22 cellular contexts compared by ENCODE assay signal in the genomic region with DNA sequence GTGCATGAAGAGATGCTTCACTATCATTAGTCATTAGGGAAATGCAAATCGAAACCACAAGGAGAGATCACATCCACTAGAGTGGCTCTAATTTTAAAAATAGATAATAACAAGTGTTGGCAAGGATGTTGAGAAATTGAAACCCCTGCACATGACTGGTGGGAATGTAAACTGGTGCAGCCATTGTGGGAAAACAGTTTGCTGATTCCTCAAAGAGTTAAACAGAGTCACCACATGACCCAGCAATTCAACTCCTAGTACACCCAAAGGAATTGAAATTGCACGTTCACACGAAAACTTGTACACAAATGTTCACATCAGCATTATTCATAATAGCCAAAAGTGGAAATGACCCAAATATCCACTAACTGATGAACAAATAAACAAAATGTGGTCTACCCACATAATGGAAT.
A peak's percentile ranks its signal among the peaks of the same experiment; 100 is the strongest.
DNase-seq lines count a peak whose midpoint lies in the region; ATAC-seq and TF ChIP-seq lines count a peak whose summit lies in the region.
"Had no signal": no experiment of that assay in that cellular context is flagged by ENCODE, and none has a peak within 500 bp of the region (broad histone marks: within the 10 kb centered on the region; RNA-seq: fewer than 3 reads in every experiment).

No MANE protein-coding gene starts in this region.

- H3K79me2 ChIP-seq in MM.1S (ENCODE audit: low read length) = peaks cover 78% of the 10 kb centered on the region

- ATAC-seq in activated naive CD8-positive, alpha-beta T cell treated with anti-CD3 and anti-CD28 coated beads, Interleukin-2, amount 10 ng/mL, durations not matched to agents 7 days and 5 days (ENCODE audit: low read depth) = no peak
- peak; percentile 58 for ATAC-seq in activated T-helper 17 cell treated with anti-CD3 and anti-CD28 coated beads, Interleukin-2, amount 50 U/mL, for 72 hours (replicated peaks)
- ATAC-seq in stimulated activated effector memory CD8-positive, alpha-beta T cell treated with anti-CD3 and anti-CD28 coated beads, Interleukin-12 subunit alpha, Interleukin-12 subunit beta, amount 100 ng/mL, for 72 hours = peak; percentile 48
- no peak for ATAC-seq in left lung
- ATAC-seq: heart left ventricle had no signal

- peaks cover 60% of the 10 kb centered on the region for H3K4me1 ChIP-seq in MM.1S (ENCODE audit: low read length)
- peaks cover 0 to 37% of the 10 kb centered on the region in 2 donors for H3K4me1 ChIP-seq in left lung
- H3K4me1 ChIP-seq: SJSA1 had no signal

- no peaks in the 10 kb centered on the region for H3K9me3 ChIP-seq in MM.1S (replicated peaks; ENCODE audit: insufficient read depth, low read length)
- no peaks in the 10 kb centered on the region for H3K9me3 ChIP-seq in left lung
- H3K9me3 ChIP-seq: heart left ventricle, Peyer's patch, upper lobe of left lung had no signal

- H3K27me3 ChIP-seq in MM.1S (replicated peaks; ENCODE audit: insufficient read depth, low read length) (no peaks in the 10 kb centered on the region), left lung (no peaks in the 10 kb centered on the region)
- H3K27me3 ChIP-seq: heart left ventricle, neural progenitor cell, Peyer's patch, SJSA1, upper lobe of left lung had no signal

- H3K27me3 Mint-ChIP-seq in activated naive CD8-positive, alpha-beta T cell treated with anti-CD3 and anti-CD28 coated beads, Interleukin-2, amount 10 ng/mL, durations not matched to agents 7 days and 5 days = no peaks in the 10 kb centered on the region
- H3K27me3 Mint-ChIP-seq in activated naive CD8-positive, alpha-beta T cell treated with anti-CD3 and anti-CD28 coated beads for 36 hours = no peaks in the 10 kb centered on the region
- H3K27me3 Mint-ChIP-seq in activated T-helper 17 cell treated with anti-CD3 and anti-CD28 coated beads, Interleukin-2, amount 50 U/mL, for 72 hours = no peaks in the 10 kb centered on the region

- H3K4me3 Mint-ChIP-seq in activated naive CD8-positive, alpha-beta T cell treated with anti-CD3 and anti-CD28 coated beads, Interleukin-2, amount 10 ng/mL, durations not matched to agents 7 days and 5 days = no peak overlapping the region
- H3K4me3 Mint-ChIP-seq in activated naive CD8-positive, alpha-beta T cell treated with anti-CD3 and anti-CD28 coated beads for 36 hours = no peak overlapping the region
- H3K4me3 Mint-ChIP-seq in activated T-helper 17 cell treated with anti-CD3 and anti-CD28 coated beads, Interleukin-2, amount 50 U/mL, for 72 hours = peak overlapping the region; percentile 68
- peak overlapping the region; percentile 71 for H3K4me3 Mint-ChIP-seq in stimulated activated effector memory CD8-positive, alpha-beta T cell treated with anti-CD3 and anti-CD28 coated beads, Interleukin-12 subunit alpha, Interleukin-12 subunit beta, amount 100 ng/mL, for 72 hours
- H3K4me3 Mint-ChIP-seq: mesothelial cell of epicardium, neural progenitor cell had no signal

- peaks cover 3% of the 10 kb centered on the region for H3K9me3 Mint-ChIP-seq in activated naive CD8-positive, alpha-beta T cell treated with anti-CD3 and anti-CD28 coated beads, Interleukin-2, amount 10 ng/mL, durations not matched to agents 7 days and 5 days
- H3K9me3 Mint-ChIP-seq in activated naive CD8-positive, alpha-beta T cell treated with anti-CD3 and anti-CD28 coated beads for 36 hours = peaks cover 7% of the 10 kb centered on the region
- H3K9me3 Mint-ChIP-seq in activated T-helper 17 cell treated with anti-CD3 and anti-CD28 coated beads, Interleukin-2, amount 50 U/mL, for 72 hours = peaks cover 11% of the 10 kb centered on the region
- peaks cover 9% of the 10 kb centered on the region for H3K9me3 Mint-ChIP-seq in stimulated activated effector memory CD8-positive, alpha-beta T cell treated with anti-CD3 and anti-CD28 coated beads, Interleukin-12 subunit alpha, Interleukin-12 subunit beta, amount 100 ng/mL, for 72 hours
- H3K9me3 Mint-ChIP-seq: mesothelial cell of epicardium had no signal

- H3K36me3 ChIP-seq in MM.1S (replicated peaks; ENCODE audit: insufficient read depth, low read length) (no peaks in the 10 kb centered on the region), left lung (no peaks in the 10 kb centered on the region)
- H3K36me3 ChIP-seq: heart left ventricle, neural progenitor cell, Peyer's patch, SJSA1, upper lobe of left lung had no signal

- DNase-seq in activated naive CD8-positive, alpha-beta T cell treated with anti-CD3 and anti-CD28 coated beads, Interleukin-2, amount 10 ng/mL, durations not matched to agents 7 days and 5 days = no peak
- no peak for DNase-seq in activated naive CD8-positive, alpha-beta T cell treated with anti-CD3 and anti-CD28 coated beads for 36 hours
- DNase-seq in MM.1S = no peak
- DNase-seq in stimulated activated effector memory CD8-positive, alpha-beta T cell treated with anti-CD3 and anti-CD28 coated beads, Interleukin-12 subunit alpha, Interleukin-12 subunit beta, amount 100 ng/mL, for 72 hours (ENCODE audit: low spot score in 2 of 2) = no peak
- DNase-seq in HuH-7.5 (ENCODE audit: low spot score) = no peak
- no peak for DNase-seq in hepatic stellate cell (ENCODE audit: low spot score)
- DNase-seq in left lung = no peak
- DNase-seq: activated CD4-positive, CD25-positive, alpha-beta regulatory T cell; activated T-cell treated with anti-CD3 and anti-CD28 coated beads, Interleukin-2, amount 50 U/mL, for 48 hours; cortex of kidney; HCEC 1CT; heart left ventricle; NCI-H1436 treated with DMSO at 0.1 percent for 48 hours; NCI-H2171; NCI-H748 treated with DMSO at 0.1 percent for 48 hours; Peyer's patch; stimulated activated CD4-positive, alpha-beta T cell treated with anti-CD3 and anti-CD28 coated beads, Interleukin-4, amount 100 ng/mL, for 4 hours; upper lobe of left lung had no signal

- peak overlapping the region; percentile 76; the same call in 1 of the 2 replicates for H3K4me2 ChIP-seq in MM.1S (ENCODE audit: low read depth, low read length)
- H3K4me2 ChIP-seq: neural progenitor cell had no signal

- H3K9ac ChIP-seq in MM.1S (ENCODE audit: low read length) = no peak overlapping the region
- H3K9ac ChIP-seq: neural progenitor cell had no signal

- H3K9me2 ChIP-seq in MM.1S (replicated peaks; ENCODE audit: insufficient read depth, low read length) = no peaks in the 10 kb centered on the region

- H2AFZ ChIP-seq in MM.1S (ENCODE audit: low read length) = no peak overlapping the region
- H2AFZ ChIP-seq: neural progenitor cell had no signal

- peaks cover 46% of the 10 kb centered on the region for H3F3A ChIP-seq in MM.1S (ENCODE audit: insufficient read depth, low read length)

- H3K4me1 Mint-ChIP-seq in activated naive CD8-positive, alpha-beta T cell treated with anti-CD3 and anti-CD28 coated beads, Interleukin-2, amount 10 ng/mL, durations not matched to agents 7 days and 5 days = peaks cover 63% of the 10 kb centered on the region
- H3K4me1 Mint-ChIP-seq in activated naive CD8-positive, alpha-beta T cell treated with anti-CD3 and anti-CD28 coated beads for 36 hours = peaks cover 60% of the 10 kb centered on the region
- peaks cover 77% of the 10 kb centered on the region for H3K4me1 Mint-ChIP-seq in activated T-helper 17 cell treated with anti-CD3 and anti-CD28 coated beads, Interleukin-2, amount 50 U/mL, for 72 hours
- peaks cover 91% of the 10 kb centered on the region for H3K4me1 Mint-ChIP-seq in stimulated activated effector memory CD8-positive, alpha-beta T cell treated with anti-CD3 and anti-CD28 coated beads, Interleukin-12 subunit alpha, Interleukin-12 subunit beta, amount 100 ng/mL, for 72 hours

- H4K20me1 ChIP-seq in MM.1S (ENCODE audit: insufficient read depth, low read length) = no peaks in the 10 kb centered on the region

- peaks cover 61% of the 10 kb centered on the region for H3K36me3 Mint-ChIP-seq in activated naive CD8-positive, alpha-beta T cell treated with anti-CD3 and anti-CD28 coated beads, Interleukin-2, amount 10 ng/mL, durations not matched to agents 7 days and 5 days
- peaks cover 48% of the 10 kb centered on the region for H3K36me3 Mint-ChIP-seq in activated naive CD8-positive, alpha-beta T cell treated with anti-CD3 and anti-CD28 coated beads for 36 hours
- H3K36me3 Mint-ChIP-seq in activated T-helper 17 cell treated with anti-CD3 and anti-CD28 coated beads, Interleukin-2, amount 50 U/mL, for 72 hours (ENCODE audit: low read depth) = peaks cover 100% of the 10 kb centered on the region
- peaks cover 95% of the 10 kb centered on the region for H3K36me3 Mint-ChIP-seq in stimulated activated effector memory CD8-positive, alpha-beta T cell treated with anti-CD3 and anti-CD28 coated beads, Interleukin-12 subunit alpha, Interleukin-12 subunit beta, amount 100 ng/mL, for 72 hours
- H3K36me3 Mint-ChIP-seq: mesothelial cell of epicardium had no signal

- peak overlapping the region; percentile 79 for H3K27ac Mint-ChIP-seq in activated naive CD8-positive, alpha-beta T cell treated with anti-CD3 and anti-CD28 coated beads, Interleukin-2, amount 10 ng/mL, durations not matched to agents 7 days and 5 days
- no peak overlapping the region for H3K27ac Mint-ChIP-seq in activated naive CD8-positive, alpha-beta T cell treated with anti-CD3 and anti-CD28 coated beads for 36 hours
- peak overlapping the region; percentile 74 for H3K27ac Mint-ChIP-seq in activated T-helper 17 cell treated with anti-CD3 and anti-CD28 coated beads, Interleukin-2, amount 50 U/mL, for 72 hours
- H3K27ac Mint-ChIP-seq in stimulated activated effector memory CD8-positive, alpha-beta T cell treated with anti-CD3 and anti-CD28 coated beads, Interleukin-12 subunit alpha, Interleukin-12 subunit beta, amount 100 ng/mL, for 72 hours = peak overlapping the region; percentile 84
- H3K27ac Mint-ChIP-seq: mesothelial cell of epicardium, neural progenitor cell had no signal

- TF ChIP-seq CTCF in MM.1S (IDR thresholded peaks at IDR 0.05; ENCODE audit: low read length) = no peak
- TF ChIP-seq CTCF in left lung (IDR thresholded peaks at IDR 0.05) = no peak

- POLR2A ChIA-PET in activated naive CD8-positive, alpha-beta T cell treated with anti-CD3 and anti-CD28 coated beads, Interleukin-2, amount 10 ng/mL, durations not matched to agents 7 days and 5 days (lab: Charles Lee) = no interaction called here

- intact Hi-C loops in left lung (cut with DNase I) = no loop called here

- no peak overlapping the region for H3K4me3 ChIP-seq in MM.1S (ENCODE audit: low read length)
- H3K4me3 ChIP-seq in left lung = no peak overlapping the region
- H3K4me3 ChIP-seq: heart left ventricle, neural progenitor cell, Peyer's patch, SJSA1, upper lobe of left lung had no signal

- peak overlapping the region; percentile 94 for H3K27ac ChIP-seq in MM.1S (ENCODE audit: low read length)
- no peak overlapping the region for H3K27ac ChIP-seq in left lung
- H3K27ac ChIP-seq: heart left ventricle, neural progenitor cell, SJSA1, upper lobe of left lung had no signal

Comparison
In these comparisons a context has a peak if more than half of its experiments do, and no peak if none do; other contexts are left out.
1. ATAC-seq: peak in activated T-helper 17 cell treated with anti-CD3 and anti-CD28 coated beads, Interleukin-2, amount 50 U/mL, for 72 hours (single experiment) and stimulated activated effector memory CD8-positive, alpha-beta T cell treated with anti-CD3 and anti-CD28 coated beads, Interleukin-12 subunit alpha, Interleukin-12 subunit beta, amount 100 ng/mL, for 72 hours (single experiment); none in activated naive CD8-positive, alpha-beta T cell treated with anti-CD3 and anti-CD28 coated beads, Interleukin-2, amount 10 ng/mL, durations not matched to agents 7 days and 5 days (single experiment) and left lung (single experiment).
2. H3K4me3 Mint-ChIP-seq: peak in activated T-helper 17 cell treated with anti-CD3 and anti-CD28 coated beads, Interleukin-2, amount 50 U/mL, for 72 hours (single experiment) and stimulated activated effector memory CD8-positive, alpha-beta T cell treated with anti-CD3 and anti-CD28 coated beads, Interleukin-12 subunit alpha, Interleukin-12 subunit beta, amount 100 ng/mL, for 72 hours (single experiment); none in activated naive CD8-positive, alpha-beta T cell treated with anti-CD3 and anti-CD28 coated beads, Interleukin-2, amount 10 ng/mL, durations not matched to agents 7 days and 5 days (single experiment) and activated naive CD8-positive, alpha-beta T cell treated with anti-CD3 and anti-CD28 coated beads for 36 hours (single experiment).